In the genomic region with DNA sequence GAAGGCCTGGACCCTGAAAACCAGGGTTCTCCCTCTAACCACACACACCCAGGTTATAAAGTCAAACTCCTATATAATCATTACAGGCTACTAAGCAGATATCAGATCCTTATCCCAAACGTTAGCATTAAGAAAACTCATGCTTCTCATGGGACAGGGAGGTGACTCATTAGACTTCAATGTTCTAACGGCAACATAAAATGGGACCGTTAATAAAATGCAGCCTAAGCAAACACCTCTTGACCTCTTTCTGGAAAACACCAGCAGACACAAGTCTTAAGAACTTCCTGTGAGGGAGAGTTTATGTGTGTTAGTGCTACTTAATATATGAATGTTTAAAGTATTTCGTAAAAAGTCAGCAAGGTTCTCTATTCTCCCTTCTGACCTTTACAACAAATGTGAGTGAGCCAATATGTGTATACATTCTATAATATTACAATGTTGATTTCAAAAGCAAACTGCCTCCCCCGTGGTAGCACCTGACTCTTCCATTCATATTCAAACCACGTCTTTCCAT, we compare ENCODE assay signal across 8 cellular contexts. TPM values are rescaled to one million over a fixed set of nuclear protein-coding genes. Genes with fewer than 3 reads are reported as not detected.
DNase-seq lines count a peak whose midpoint lies in the region; TF ChIP-seq lines count a peak whose summit lies in the region.

No MANE protein-coding gene starts in this region.

- DNase-seq in EL (peak; percentile 94), RPMI7951 (ENCODE audit: low read depth) (peak; percentile 60), esophagus squamous epithelium (lab: John Stamatoyannopoulos, UW) (no peak), renal cortical epithelial cell (ENCODE audit: low read depth) (peak; percentile 99), NCI-H146 (lab: John Stamatoyannopoulos, UW) (no peak), 8988T (no peak), DMS114 treated with DMSO at 0.1 percent for 48 hours (lab: John Stamatoyannopoulos, UW; ENCODE audit: unreplicated experiment) (no peak), HPDE6-E6E7 (ENCODE audit: extremely low spot score) (no peak)

- H3K27ac ChIP-seq in esophagus squamous epithelium, result peak overlapping the region; percentile 38 to 86 (median 72)

- TF ChIP-seq POLR2A in esophagus squamous epithelium (IDR thresholded peaks at IDR 0.05), result peak in 1 of 4 donors; percentile 9

- TF ChIP-seq CTCF in esophagus squamous epithelium (IDR thresholded peaks at IDR 0.05), result no peak

- 13 to 21% methylated on average over 6 of the region's 6 CpGs for WGBS in esophagus squamous epithelium, 2 donors

- intact Hi-C loops in esophagus squamous epithelium (cut with DNase I), result loop anchor here (10.0 kb wide), 1 partner anchor 46 kb away; no protein-coding TSS in a partner anchor

- no peaks in the 10 kb centered on the region for H3K9me3 ChIP-seq in esophagus squamous epithelium

- H3K4me3 ChIP-seq in esophagus squamous epithelium, result peak overlapping the region in 2 of 4 donors; percentile 0 to 35

- H3K4me1 ChIP-seq in esophagus squamous epithelium, result peaks cover 0 to 75% (median 49%) of the 10 kb centered on the region in 3 donors

- H3K27me3 ChIP-seq in esophagus squamous epithelium, result no peaks in the 10 kb centered on the region

- H3K36me3 ChIP-seq in esophagus squamous epithelium, result no peaks in the 10 kb centered on the region

RNA-seq across cellular contexts. Expression of a gene that starts 31.7 kb away (rescaled TPM):
- total RNA-seq in RPMI7951 (2014; rRNA removed; shearing (Covaris generic)), result 10.8 and 11.4 TPM in 2 replicates
- total RNA-seq in esophagus squamous epithelium, result 10 to 100 TPM in 2 of 4 donors, 1 to 10 TPM in 2; 7.2 to 17.9 (median 12.6) TPM
- 29.3 and 56.0 TPM in 2 replicates for total RNA-seq in renal cortical epithelial cell

Comparison
In these comparisons a context has a peak if more than half of its experiments do, and no peak if none do; other contexts are left out.
1. DNase-seq: peak in EL (single experiment), RPMI7951 (single experiment) and renal cortical epithelial cell (single experiment); none in esophagus squamous epithelium (single experiment), NCI-H146 (single experiment), 8988T (single experiment), DMS114 treated with DMSO at 0.1 percent for 48 hours (single experiment) and HPDE6-E6E7 (single experiment).